18 cellular contexts compared by ENCODE assay signal in genomic region chr6:105595829-105596228, GRCh38.
DNase-seq lines count a peak whose midpoint lies in the region; ATAC-seq and TF ChIP-seq lines count a peak whose summit lies in the region.
"Had no signal": no experiment of that assay in that cellular context is flagged by ENCODE, and none has a peak within 500 bp of the region (broad histone marks: within the 10 kb centered on the region; RNA-seq: fewer than 3 reads in every experiment).

No MANE protein-coding gene starts in this region.

- H3K4me1 ChIP-seq in ACC112 (ENCODE audit: control insufficient read depth, insufficient read depth, low read length, unreplicated experiment) (peaks cover 62% of the 10 kb centered on the region), IMR-90 (ENCODE audit: control insufficient read depth, insufficient read depth, low read length) (peaks cover 22% of the 10 kb centered on the region), esophagus muscularis mucosa (peaks cover 13 to 70% (median 66%) of the 10 kb centered on the region in 4 donors), osteoblast (ENCODE audit: insufficient read depth, low read length) (peaks cover 44% of the 10 kb centered on the region), A673 (ENCODE audit: insufficient read depth, low read length, poor library complexity, severe bottlenecking) (no peaks in the 10 kb centered on the region)
- H3K4me1 ChIP-seq in effector memory CD4-positive, alpha-beta T cell (ENCODE audit: control insufficient read depth, insufficient read depth, low read length, poor library complexity, severe bottlenecking): no peaks in the 10 kb centered on the region

- no peak for TF ChIP-seq EP300 in esophagus muscularis mucosa (IDR thresholded peaks at IDR 0.05)

- no TSS peak for BruUV-seq in IMR-90 (replicated peaks; lab: Mats Ljungman, UMichigan)
- BruUV-seq in A673 (replicated peaks; lab: Mats Ljungman, UMichigan): no TSS peak

- POLR2A ChIA-PET in IMR-90 (lab: Charles Lee; ENCODE audit: unreplicated experiment): no interaction called here
- POLR2A ChIA-PET in A673 (lab: Charles Lee; ENCODE audit: low non-redundant PET): no interaction called here

- H3K56ac ChIP-seq in IMR-90 (ENCODE audit: extremely low read depth, insufficient read depth, low read length): peak overlapping the region; percentile 81

- intact Hi-C loops in IMR-90 (cut with micrococcal nuclease) (loop anchor here (1.0 kb wide), 1 partner anchor 13 kb away; no protein-coding TSS in a partner anchor), esophagus muscularis mucosa (cut with DNase I) (no loop called here), A673 (cut with micrococcal nuclease; ENCODE audit: unreplicated experiment) (no loop called here)

- H3K27ac ChIP-seq in ACC112 (ENCODE audit: low read depth, low read length) (peak overlapping the region; percentile 98), IMR-90 (ENCODE audit: insufficient read depth, low read length) (no peak overlapping the region), esophagus muscularis mucosa (replicated peaks in 1 of 4) (peak overlapping the region; percentile 12 to 48 (median 31)), osteoblast (ENCODE audit: low read depth, low read length) (peak overlapping the region; percentile 79), A673 (ENCODE audit: low read depth, low read length, poor library complexity, severe bottlenecking) (no peak overlapping the region)
- H3K27ac ChIP-seq in effector memory CD4-positive, alpha-beta T cell (ENCODE audit: insufficient read depth, low read length, poor library complexity, severe bottlenecking): no peak overlapping the region
- H3K27ac ChIP-seq: heart left ventricle, SK-N-MC had no signal

- no peaks in the 10 kb centered on the region for H3K79me2 ChIP-seq in ACC112 (ENCODE audit: control insufficient read depth, insufficient read depth, low read length, unreplicated experiment)
- H3K79me2 ChIP-seq in osteoblast (ENCODE audit: insufficient read depth, low read length): no peaks in the 10 kb centered on the region

- peaks cover 17% of the 10 kb centered on the region for H3K27me3 Mint-ChIP-seq in activated naive CD8-positive, alpha-beta T cell treated with anti-CD3 and anti-CD28 coated beads for 36 hours

- TF ChIP-seq CTCF in IMR-90 (conservative IDR thresholded peaks at IDR 0.05; ENCODE audit: low read depth, low read length) (no peak), esophagus muscularis mucosa (IDR thresholded peaks at IDR 0.05) (no peak), osteoblast (IDR thresholded peaks at IDR 0.05; ENCODE audit: extremely low read depth, low read depth, low read length) (no peak), A673 (conservative IDR thresholded peaks at IDR 0.05; ENCODE audit: low read depth, low read length) (no peak)

- H3K9me3 ChIP-seq in IMR-90 (ENCODE audit: control insufficient read depth, insufficient read depth, low read length) (no peaks in the 10 kb centered on the region), esophagus muscularis mucosa (no peaks in the 10 kb centered on the region), osteoblast (ENCODE audit: low read depth, low read length) (no peaks in the 10 kb centered on the region), A673 (ENCODE audit: low read depth, low read length, poor library complexity, severe bottlenecking) (no peaks in the 10 kb centered on the region)
- H3K9me3 ChIP-seq in effector memory CD4-positive, alpha-beta T cell (ENCODE audit: control insufficient read depth, low read length): no peaks in the 10 kb centered on the region
- H3K9me3 ChIP-seq: heart left ventricle had no signal

- H2AK9ac ChIP-seq in IMR-90 (replicated peaks; ENCODE audit: low read depth, low read length, poor library complexity): no peak overlapping the region

- H3K9ac ChIP-seq in IMR-90 (ENCODE audit: low read depth, low read length): no peak overlapping the region

- TF ChIP-seq POLR2A in IMR-90 (IDR thresholded peaks at IDR 0.05; ENCODE audit: low read depth, low read length): no peak
- TF ChIP-seq POLR2A in esophagus muscularis mucosa (IDR thresholded peaks at IDR 0.05; ENCODE audit: low read depth): no peak

- no peaks in the 10 kb centered on the region for H3K36me3 Mint-ChIP-seq in activated naive CD8-positive, alpha-beta T cell treated with anti-CD3 and anti-CD28 coated beads for 36 hours

- CTCF ChIA-PET in IMR-90 (lab: Yijun Ruan, JAX): no interaction called here
- CTCF ChIA-PET in A673 (lab: Charles Lee): no interaction called here

- H2AFZ ChIP-seq in ACC112 (ENCODE audit: low read length, unreplicated experiment) (no peak overlapping the region), IMR-90 (replicated peaks; ENCODE audit: low read length, poor library complexity) (no peak overlapping the region), osteoblast (ENCODE audit: low read length) (no peak overlapping the region)

- in situ Hi-C loops in IMR-90 (cut with MboI; ENCODE audit: low sequenced_read_pairs): no loop called here

- peak overlapping the region; percentile 89 for H2BK20ac ChIP-seq in IMR-90 (ENCODE audit: low read depth, low read length)

- no peaks in the 10 kb centered on the region for H4K20me1 ChIP-seq in IMR-90 (ENCODE audit: insufficient read depth, low read length)
- H4K20me1 ChIP-seq in osteoblast (ENCODE audit: insufficient read depth, low read length): no peaks in the 10 kb centered on the region

- H3K4me2 ChIP-seq in IMR-90 (ENCODE audit: low read depth, low read length) (peak overlapping the region; percentile 68; the same call in 1 of the 2 replicates), osteoblast (ENCODE audit: insufficient read depth, low read length) (peak overlapping the region; percentile 45)

- H3K36me3 ChIP-seq in ACC112 (ENCODE audit: insufficient read depth, low read length) (no peaks in the 10 kb centered on the region), IMR-90 (ENCODE audit: control insufficient read depth, insufficient read depth, low read length) (no peaks in the 10 kb centered on the region), esophagus muscularis mucosa (no peaks in the 10 kb centered on the region), osteoblast (ENCODE audit: insufficient read depth, low read length) (no peaks in the 10 kb centered on the region), A673 (ENCODE audit: insufficient read depth, low read length, poor library complexity, severe bottlenecking) (no peaks in the 10 kb centered on the region)
- H3K36me3 ChIP-seq in effector memory CD4-positive, alpha-beta T cell (ENCODE audit: control insufficient read depth, insufficient read depth, low read length): no peaks in the 10 kb centered on the region
- H3K36me3 ChIP-seq: heart left ventricle had no signal

- ATAC-seq in IMR-90 (ENCODE audit: low read depth) (peak; percentile 7), GM21367 (IDR thresholded peaks at IDR 0.05; ENCODE audit: unreplicated experiment) (no peak)
- ATAC-seq: K562, sciatic nerve had no signal

- peak overlapping the region; percentile 77; the same call in 1 of the 2 replicates for H4K91ac ChIP-seq in IMR-90 (ENCODE audit: insufficient read depth, low read depth, low read length)

- peaks cover 0 to 4% of the 10 kb centered on the region in 2 experiments; a peak in 1 of 4 replicates for H3K79me1 ChIP-seq in IMR-90 (ENCODE audit: low read depth in 1 of 2, low read length in 2 of 2)

- peak overlapping the region; percentile 30 to 59; a peak in 2 of 4 replicates for H4K8ac ChIP-seq in IMR-90 (ENCODE audit: low read depth in 2 of 2, low read length in 2 of 2)

- H3K27me3 ChIP-seq in ACC112 (ENCODE audit: insufficient read depth, low read length): no peaks in the 10 kb centered on the region
- no peaks in the 10 kb centered on the region for H3K27me3 ChIP-seq in IMR-90 (ENCODE audit: control insufficient read depth, insufficient read depth, low read length)
- H3K27me3 ChIP-seq in esophagus muscularis mucosa: no peaks in the 10 kb centered on the region
- no peaks in the 10 kb centered on the region for H3K27me3 ChIP-seq in osteoblast (ENCODE audit: insufficient read depth, low read length)
- no peaks in the 10 kb centered on the region for H3K27me3 ChIP-seq in A673 (replicated peaks; ENCODE audit: insufficient read depth, low read depth, low read length, poor library complexity)
- no peaks in the 10 kb centered on the region for H3K27me3 ChIP-seq in effector memory CD4-positive, alpha-beta T cell (replicated peaks; ENCODE audit: control insufficient read depth, insufficient read depth, low read length, poor library complexity, severe bottlenecking)
- H3K27me3 ChIP-seq: heart left ventricle had no signal

- DNase-seq in IMR-90 (no peak), esophagus muscularis mucosa (ENCODE audit: extremely low spot score) (no peak), osteoblast (ENCODE audit: insufficient read length, low spot score, missing footprints) (no peak), A673 (ENCODE audit: low spot score) (no peak)
- no peak for DNase-seq in effector memory CD4-positive, alpha-beta T cell
- DNase-seq in activated naive CD8-positive, alpha-beta T cell treated with anti-CD3 and anti-CD28 coated beads for 36 hours: no peak
- DNase-seq: activated effector memory CD4-positive, alpha-beta T cell treated with anti-CD3 and anti-CD28 coated beads, Interleukin-2, amount 50 U/mL, for 16 hours; DMS79; heart left ventricle; NCI-H1105; NCI-H1930; stimulated activated naive CD4-positive, alpha-beta T cell treated with Interleukin-2 at 50 U/mL for 16 hours had no signal

- H4K5ac ChIP-seq in IMR-90 (ENCODE audit: low read depth, low read length): peak overlapping the region; percentile 86; the same call in 1 of the 2 replicates

- no peak overlapping the region for H3K4me3 Mint-ChIP-seq in activated naive CD8-positive, alpha-beta T cell treated with anti-CD3 and anti-CD28 coated beads for 36 hours

- dilution Hi-C loops in IMR-90 (cut with HindIII; ENCODE audit: low sequenced_read_pairs, unreplicated experiment): no loop called here

- no peak for TF ChIP-seq RAD21 in IMR-90 (IDR thresholded peaks at IDR 0.05; ENCODE audit: low read length)

- H3K4me3 ChIP-seq in ACC112 (ENCODE audit: low read depth, low read length) (peak overlapping the region; percentile 11; the same call in 1 of the 2 replicates), IMR-90 (ENCODE audit: insufficient read depth, low read depth, low read length) (no peak overlapping the region), esophagus muscularis mucosa (no peak overlapping the region), osteoblast (ENCODE audit: insufficient read depth, low read length) (no peak overlapping the region), A673 (ENCODE audit: low read depth, low read length, poor library complexity, severe bottlenecking) (no peak overlapping the region)
- no peak overlapping the region for H3K4me3 ChIP-seq in effector memory CD4-positive, alpha-beta T cell (ENCODE audit: insufficient read depth, low read depth, low read length, poor library complexity, severe bottlenecking)
- H3K4me3 ChIP-seq: heart left ventricle, K562, SK-N-MC had no signal

- peak overlapping the region; percentile 80 for H2AK5ac ChIP-seq in IMR-90 (ENCODE audit: low read depth, low read length)

- peak overlapping the region; percentile 91 for H2BK120ac ChIP-seq in IMR-90 (ENCODE audit: low read depth, low read length)

- peak overlapping the region; percentile 53; the same call in 1 of the 3 replicates for H2BK15ac ChIP-seq in IMR-90 (ENCODE audit: low read depth, low read length)

- WGBS in IMR-90 (ENCODE audit: extremely low coverage in 2 of 2, insufficient read length in 1 of 2), 2 experiments: no CpG with 5 or more reads among the region's 1 CpG
- 76% methylated on average over 1 of the region's 1 CpG for WGBS in esophagus muscularis mucosa

- peaks cover 14% of the 10 kb centered on the region for H3K9me1 ChIP-seq in IMR-90 (ENCODE audit: insufficient read depth, low read length)

- no peak overlapping the region for H3K27ac Mint-ChIP-seq in activated naive CD8-positive, alpha-beta T cell treated with anti-CD3 and anti-CD28 coated beads for 36 hours
- H3K27ac Mint-ChIP-seq: progenitor cell of endocrine pancreas had no signal

- H3K9me3 Mint-ChIP-seq in activated naive CD8-positive, alpha-beta T cell treated with anti-CD3 and anti-CD28 coated beads for 36 hours: peaks cover 4% of the 10 kb centered on the region

- H3K23ac ChIP-seq in IMR-90 (ENCODE audit: low read depth, low read length): peak overlapping the region; percentile 68

- H3K4me1 Mint-ChIP-seq in activated naive CD8-positive, alpha-beta T cell treated with anti-CD3 and anti-CD28 coated beads for 36 hours: peaks cover 4% of the 10 kb centered on the region

- peak overlapping the region; percentile 88 for H3K4ac ChIP-seq in IMR-90 (ENCODE audit: low read depth, low read length)

- H2BK5ac ChIP-seq in IMR-90 (ENCODE audit: low read depth, low read length, poor library complexity, severe bottlenecking): peak overlapping the region; percentile 88

- peak overlapping the region; percentile 67 for H3K14ac ChIP-seq in IMR-90 (replicated peaks; ENCODE audit: low read depth, low read length)

- peak overlapping the region; percentile 96; the same call in 1 of the 2 replicates for H3K18ac ChIP-seq in IMR-90 (ENCODE audit: low read depth, low read length)

Comparison
In these comparisons a context has a peak if more than half of its experiments do, and no peak if none do; other contexts are left out.
1. H3K27ac ChIP-seq: peak in ACC112 (single experiment), esophagus muscularis mucosa (4 of 4) and osteoblast (single experiment); none in IMR-90 (single experiment), A673 (single experiment) and effector memory CD4-positive, alpha-beta T cell (single experiment).